In the genomic region with DNA sequence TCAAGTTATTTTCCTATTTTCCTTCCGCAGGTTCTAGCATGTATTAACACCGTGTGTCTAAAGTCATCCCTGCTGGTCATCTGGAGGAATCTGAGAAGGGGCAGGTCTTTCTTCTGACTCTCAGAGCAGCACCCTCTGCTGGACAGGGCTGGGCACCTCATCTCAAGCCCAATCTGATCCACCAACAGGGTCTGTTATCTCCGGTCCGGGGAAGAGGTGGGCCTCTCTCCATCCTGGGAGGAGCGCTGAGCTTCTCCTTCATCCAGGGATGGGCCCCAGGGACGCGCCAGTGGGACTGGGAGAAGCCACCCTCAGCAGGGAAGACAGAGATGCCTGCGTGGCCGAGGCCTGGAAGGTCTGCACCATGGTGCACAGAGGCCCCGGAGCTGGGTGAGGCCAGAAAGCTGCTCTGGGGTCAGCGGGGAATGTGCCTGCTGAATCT, we compare ENCODE assay signal across 1 cellular context.
TF ChIP-seq lines count a peak whose summit lies in the region.

No MANE protein-coding gene starts in this region.

TF ChIP-seq in GM23338, 12 proteins besides CTCF, POLR2A, EP300 and RAD21:
- TF ChIP-seq, protein P1, sequence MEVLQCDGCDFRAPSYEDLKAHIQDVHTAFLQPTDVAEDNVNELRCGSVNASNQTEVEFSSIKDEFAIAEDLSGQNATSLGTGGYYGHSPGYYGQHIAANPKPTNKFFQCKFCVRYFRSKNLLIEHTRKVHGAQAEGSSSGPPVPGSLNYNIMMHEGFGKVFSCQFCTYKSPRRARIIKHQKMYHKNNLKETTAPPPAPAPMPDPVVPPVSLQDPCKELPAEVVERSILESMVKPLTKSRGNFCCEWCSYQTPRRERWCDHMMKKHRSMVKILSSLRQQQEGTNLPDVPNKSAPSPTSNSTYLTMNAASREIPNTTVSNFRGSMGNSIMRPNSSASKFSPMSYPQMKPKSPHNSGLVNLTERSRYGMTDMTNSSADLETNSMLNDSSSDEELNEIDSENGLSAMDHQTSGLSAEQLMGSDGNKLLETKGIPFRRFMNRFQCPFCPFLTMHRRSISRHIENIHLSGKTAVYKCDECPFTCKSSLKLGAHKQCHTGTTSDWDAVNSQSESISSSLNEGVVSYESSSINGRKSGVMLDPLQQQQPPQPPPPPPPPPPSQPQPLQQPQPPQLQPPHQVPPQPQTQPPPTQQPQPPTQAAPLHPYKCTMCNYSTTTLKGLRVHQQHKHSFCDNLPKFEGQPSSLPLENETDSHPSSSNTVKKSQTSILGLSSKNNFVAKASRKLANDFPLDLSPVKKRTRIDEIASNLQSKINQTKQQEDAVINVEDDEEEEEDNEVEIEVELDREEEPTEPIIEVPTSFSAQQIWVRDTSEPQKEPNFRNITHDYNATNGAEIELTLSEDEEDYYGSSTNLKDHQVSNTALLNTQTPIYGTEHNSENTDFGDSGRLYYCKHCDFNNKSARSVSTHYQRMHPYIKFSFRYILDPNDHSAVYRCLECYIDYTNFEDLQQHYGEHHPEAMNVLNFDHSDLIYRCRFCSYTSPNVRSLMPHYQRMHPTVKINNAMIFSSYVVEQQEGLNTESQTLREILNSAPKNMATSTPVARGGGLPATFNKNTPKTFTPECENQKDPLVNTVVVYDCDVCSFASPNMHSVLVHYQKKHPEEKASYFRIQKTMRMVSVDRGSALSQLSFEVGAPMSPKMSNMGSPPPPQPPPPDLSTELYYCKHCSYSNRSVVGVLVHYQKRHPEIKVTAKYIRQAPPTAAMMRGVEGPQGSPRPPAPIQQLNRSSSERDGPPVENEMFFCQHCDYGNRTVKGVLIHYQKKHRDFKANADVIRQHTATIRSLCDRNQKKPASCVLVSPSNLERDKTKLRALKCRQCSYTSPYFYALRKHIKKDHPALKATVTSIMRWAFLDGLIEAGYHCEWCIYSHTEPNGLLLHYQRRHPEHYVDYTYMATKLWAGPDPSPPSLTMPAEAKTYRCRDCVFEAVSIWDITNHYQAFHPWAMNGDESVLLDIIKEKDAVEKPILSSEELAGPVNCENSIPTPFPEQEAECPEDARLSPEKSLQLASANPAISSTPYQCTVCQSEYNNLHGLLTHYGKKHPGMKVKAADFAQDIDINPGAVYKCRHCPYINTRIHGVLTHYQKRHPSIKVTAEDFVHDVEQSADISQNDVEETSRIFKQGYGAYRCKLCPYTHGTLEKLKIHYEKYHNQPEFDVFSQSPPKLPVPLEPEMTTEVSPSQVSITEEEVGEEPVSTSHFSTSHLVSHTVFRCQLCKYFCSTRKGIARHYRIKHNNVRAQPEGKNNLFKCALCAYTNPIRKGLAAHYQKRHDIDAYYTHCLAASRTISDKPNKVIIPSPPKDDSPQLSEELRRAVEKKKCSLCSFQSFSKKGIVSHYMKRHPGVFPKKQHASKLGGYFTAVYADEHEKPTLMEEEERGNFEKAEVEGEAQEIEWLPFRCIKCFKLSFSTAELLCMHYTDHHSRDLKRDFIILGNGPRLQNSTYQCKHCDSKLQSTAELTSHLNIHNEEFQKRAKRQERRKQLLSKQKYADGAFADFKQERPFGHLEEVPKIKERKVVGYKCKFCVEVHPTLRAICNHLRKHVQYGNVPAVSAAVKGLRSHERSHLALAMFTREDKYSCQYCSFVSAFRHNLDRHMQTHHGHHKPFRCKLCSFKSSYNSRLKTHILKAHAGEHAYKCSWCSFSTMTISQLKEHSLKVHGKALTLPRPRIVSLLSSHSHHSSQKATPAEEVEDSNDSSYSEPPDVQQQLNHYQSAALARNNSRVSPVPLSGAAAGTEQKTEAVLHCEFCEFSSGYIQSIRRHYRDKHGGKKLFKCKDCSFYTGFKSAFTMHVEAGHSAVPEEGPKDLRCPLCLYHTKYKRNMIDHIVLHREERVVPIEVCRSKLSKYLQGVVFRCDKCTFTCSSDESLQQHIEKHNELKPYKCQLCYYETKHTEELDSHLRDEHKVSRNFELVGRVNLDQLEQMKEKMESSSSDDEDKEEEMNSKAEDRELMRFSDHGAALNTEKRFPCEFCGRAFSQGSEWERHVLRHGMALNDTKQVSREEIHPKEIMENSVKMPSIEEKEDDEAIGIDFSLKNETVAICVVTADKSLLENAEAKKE (CRISPR knock-in tag; IDR thresholded peaks at IDR 0.05), result no peak
- TF ChIP-seq, protein P2, sequence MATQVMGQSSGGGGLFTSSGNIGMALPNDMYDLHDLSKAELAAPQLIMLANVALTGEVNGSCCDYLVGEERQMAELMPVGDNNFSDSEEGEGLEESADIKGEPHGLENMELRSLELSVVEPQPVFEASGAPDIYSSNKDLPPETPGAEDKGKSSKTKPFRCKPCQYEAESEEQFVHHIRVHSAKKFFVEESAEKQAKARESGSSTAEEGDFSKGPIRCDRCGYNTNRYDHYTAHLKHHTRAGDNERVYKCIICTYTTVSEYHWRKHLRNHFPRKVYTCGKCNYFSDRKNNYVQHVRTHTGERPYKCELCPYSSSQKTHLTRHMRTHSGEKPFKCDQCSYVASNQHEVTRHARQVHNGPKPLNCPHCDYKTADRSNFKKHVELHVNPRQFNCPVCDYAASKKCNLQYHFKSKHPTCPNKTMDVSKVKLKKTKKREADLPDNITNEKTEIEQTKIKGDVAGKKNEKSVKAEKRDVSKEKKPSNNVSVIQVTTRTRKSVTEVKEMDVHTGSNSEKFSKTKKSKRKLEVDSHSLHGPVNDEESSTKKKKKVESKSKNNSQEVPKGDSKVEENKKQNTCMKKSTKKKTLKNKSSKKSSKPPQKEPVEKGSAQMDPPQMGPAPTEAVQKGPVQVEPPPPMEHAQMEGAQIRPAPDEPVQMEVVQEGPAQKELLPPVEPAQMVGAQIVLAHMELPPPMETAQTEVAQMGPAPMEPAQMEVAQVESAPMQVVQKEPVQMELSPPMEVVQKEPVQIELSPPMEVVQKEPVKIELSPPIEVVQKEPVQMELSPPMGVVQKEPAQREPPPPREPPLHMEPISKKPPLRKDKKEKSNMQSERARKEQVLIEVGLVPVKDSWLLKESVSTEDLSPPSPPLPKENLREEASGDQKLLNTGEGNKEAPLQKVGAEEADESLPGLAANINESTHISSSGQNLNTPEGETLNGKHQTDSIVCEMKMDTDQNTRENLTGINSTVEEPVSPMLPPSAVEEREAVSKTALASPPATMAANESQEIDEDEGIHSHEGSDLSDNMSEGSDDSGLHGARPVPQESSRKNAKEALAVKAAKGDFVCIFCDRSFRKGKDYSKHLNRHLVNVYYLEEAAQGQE (IDR thresholded peaks at IDR 0.05; ENCODE audit: unreplicated experiment), result no peak
- no peak for TF ChIP-seq EZH2 (IDR thresholded peaks at IDR 0.05; ENCODE audit: low read depth, unreplicated experiment)
- no peak for TF ChIP-seq ZNF114 (CRISPR knock-in tag; IDR thresholded peaks at IDR 0.05)
- TF ChIP-seq CREB1 (CRISPR knock-in tag; IDR thresholded peaks at IDR 0.05; ENCODE audit: low read depth), result no peak
- no peak for TF ChIP-seq NANOG (IDR thresholded peaks at IDR 0.05; ENCODE audit: borderline replicate concordance)
- TF ChIP-seq EZH2phosphoT487 (IDR thresholded peaks at IDR 0.05; ENCODE audit: unreplicated experiment), result no peak
- TF ChIP-seq STAT1 (IDR thresholded peaks at IDR 0.05; ENCODE audit: unreplicated experiment), result no peak
- TF ChIP-seq, protein P3, sequence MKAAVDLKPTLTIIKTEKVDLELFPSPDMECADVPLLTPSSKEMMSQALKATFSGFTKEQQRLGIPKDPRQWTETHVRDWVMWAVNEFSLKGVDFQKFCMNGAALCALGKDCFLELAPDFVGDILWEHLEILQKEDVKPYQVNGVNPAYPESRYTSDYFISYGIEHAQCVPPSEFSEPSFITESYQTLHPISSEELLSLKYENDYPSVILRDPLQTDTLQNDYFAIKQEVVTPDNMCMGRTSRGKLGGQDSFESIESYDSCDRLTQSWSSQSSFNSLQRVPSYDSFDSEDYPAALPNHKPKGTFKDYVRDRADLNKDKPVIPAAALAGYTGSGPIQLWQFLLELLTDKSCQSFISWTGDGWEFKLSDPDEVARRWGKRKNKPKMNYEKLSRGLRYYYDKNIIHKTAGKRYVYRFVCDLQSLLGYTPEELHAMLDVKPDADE (IDR thresholded peaks at IDR 0.05), result no peak
- no peak for TF ChIP-seq ZNF331 (CRISPR knock-in tag; IDR thresholded peaks at IDR 0.05; ENCODE audit: low read depth)
- no peak for TF ChIP-seq JUNB (IDR thresholded peaks at IDR 0.05; ENCODE audit: unreplicated experiment)
- TF ChIP-seq POLR2AphosphoS5 (IDR thresholded peaks at IDR 0.05; ENCODE audit: low read depth), result no peak
